21 cellular contexts compared by ENCODE assay signal in the genomic region with DNA sequence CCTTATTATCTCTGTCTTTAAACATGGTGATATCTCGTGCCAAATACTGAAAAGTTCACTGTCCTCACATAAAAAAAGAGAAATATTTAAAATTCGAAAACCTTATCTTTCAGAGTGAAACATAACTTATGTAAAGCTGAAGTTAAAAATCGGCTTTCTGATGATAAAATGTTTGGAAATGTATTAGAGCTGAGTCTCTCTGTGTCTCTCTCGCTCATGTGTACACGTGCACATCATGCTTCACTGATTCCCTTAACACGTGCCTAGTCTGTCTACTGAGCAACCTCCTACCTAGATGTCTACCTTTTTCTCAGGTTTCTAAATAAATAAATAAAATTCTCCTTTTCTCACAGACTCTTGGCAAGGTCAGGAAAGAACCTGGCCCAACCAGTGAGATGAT. TPM values are rescaled to one million over a fixed set of nuclear protein-coding genes. Genes with fewer than 3 reads are reported as not detected.
DNase-seq lines count a peak whose midpoint lies in the region; ATAC-seq, FAIRE-seq and TF ChIP-seq lines count a peak whose summit lies in the region.
"Had no signal": no experiment of that assay in that cellular context is flagged by ENCODE, and none has a peak within 500 bp of the region (broad histone marks: within the 10 kb centered on the region; RNA-seq: fewer than 3 reads in every experiment).

No MANE protein-coding gene starts in this region.

- CTCF ChIA-PET in K562 (lab: Yijun Ruan, JAX; ENCODE audit: low intra/inter-chr PET ratio) = no interaction called here
- CTCF ChIA-PET in HepG2 (lab: Yijun Ruan, JAX; ENCODE audit: low intra/inter-chr PET ratio, low total read pairs) = no interaction called here

- in situ Hi-C loops in K562 (cut with MboI) = no loop called here
- in situ Hi-C loops in HepG2 (cut with HindIII; ENCODE audit: extremely low pct_ligation_motif_present, low pct_unique_long_range_greater_than_20kb) = no loop called here

- H3K9me1 ChIP-seq in K562 (ENCODE audit: control insufficient read depth, insufficient read depth, low read length) = no peaks in the 10 kb centered on the region

- H3K36me3 Mint-ChIP-seq in GM23338 (ENCODE audit: low read depth) = no peaks in the 10 kb centered on the region
- H3K36me3 Mint-ChIP-seq: CD4-positive, CD25-positive, alpha-beta regulatory T cell; CD8-positive, alpha-beta T cell had no signal

- intact Hi-C loops in K562 (cut with micrococcal nuclease) (no loop called here), HepG2 (cut with micrococcal nuclease; ENCODE audit: unreplicated experiment) (no loop called here)

- TF ChIP-seq POLR2A in K562 (conservative IDR thresholded peaks at IDR 0.05) = no peak
- no peak for TF ChIP-seq POLR2A in HepG2 (IDR thresholded peaks at IDR 0.05; ENCODE audit: insufficient read depth in 1 of 2, low read depth in 2 of 2, low read length in 2 of 2)

- peak overlapping the region; percentile 66; the same call in 1 of the 2 replicates for H2AFZ ChIP-seq in GM23338
- no peak overlapping the region for H2AFZ ChIP-seq in K562 (ENCODE audit: low read depth, low read length)
- H2AFZ ChIP-seq in HepG2 (ENCODE audit: low read length) = no peak overlapping the region
- H2AFZ ChIP-seq: GM23248 had no signal

- H3K9me2 ChIP-seq in GM23338 (ENCODE audit: insufficient read depth) = no peaks in the 10 kb centered on the region; the same call in 1 of the 2 replicates

- POLR2A ChIA-PET in K562 (lab: Yijun Ruan, JAX) (no interaction called here), HepG2 (lab: Yijun Ruan, JAX) (no interaction called here)

- H3K9me3 ChIP-seq in K562 (replicated peaks; ENCODE audit: control insufficient read depth, insufficient read depth, low read depth, low read length) = no peaks in the 10 kb centered on the region
- H3K9me3 ChIP-seq in HepG2 (ENCODE audit: low read length) = no peaks in the 10 kb centered on the region
- H3K9me3 ChIP-seq: BLaER1, Caco-2 had no signal

- H3K9ac ChIP-seq in K562 (ENCODE audit: insufficient read depth in 1 of 2, low read depth in 2 of 2, low read length in 2 of 2) = no peak overlapping the region
- no peak overlapping the region for H3K9ac ChIP-seq in HepG2 (ENCODE audit: insufficient read depth, low read depth, low read length)
- H3K9ac ChIP-seq: BLaER1, GM23248 had no signal

- FAIRE-seq in K562 (lab: Jason Lieb, UNC) (no peak), HepG2 (lab: Jason Lieb, UNC) (no peak)
- FAIRE-seq: A204.1, G401.6, GM12892, GM19239 had no signal

- TF ChIP-seq RAD21 in K562 (CRISPR knock-in tag; conservative IDR thresholded peaks at IDR 0.05 in 1 of 2, IDR thresholded peaks at IDR 0.05 in 1 of 2) (no peak), HepG2 (CRISPR knock-in tag; IDR thresholded peaks at IDR 0.05) (no peak)

- no peaks in the 10 kb centered on the region for H3K4me1 Mint-ChIP-seq in GM23338
- H3K4me1 Mint-ChIP-seq: B cell; CD4-positive, CD25-positive, alpha-beta regulatory T cell; H9 had no signal

- no peaks in the 10 kb centered on the region for H3F3A ChIP-seq in GM23338 (replicated peaks; ENCODE audit: low read depth)

- BruUV-seq in K562 (replicated peaks; lab: Mats Ljungman, UMichigan) (no TSS peak), HepG2 (replicated peaks; lab: Mats Ljungman, UMichigan) (no TSS peak)

- no peak for TF ChIP-seq EP300 in K562 (IDR thresholded peaks at IDR 0.05; ENCODE audit: low read length)
- TF ChIP-seq EP300 in HepG2 (IDR thresholded peaks at IDR 0.05; ENCODE audit: low read depth in 2 of 2, low read length in 2 of 2) = no peak
- TF ChIP-seq EP300 in HepG2 (CRISPR knock-in tag; IDR thresholded peaks at IDR 0.05; ENCODE audit: borderline replicate concordance) = no peak

- H3K27ac ChIP-seq in GM23338 (ENCODE audit: low read depth) = no peak overlapping the region
- H3K27ac ChIP-seq in K562 (ENCODE audit: extremely low read depth, low read depth, low read length) = no peak overlapping the region
- no peak overlapping the region for H3K27ac ChIP-seq in HepG2 (ENCODE audit: extremely low read length, insufficient read depth, low read length)
- H3K27ac ChIP-seq: BLaER1, GM23248 had no signal

- H3K4me3 ChIP-seq in GM23338 (no peak overlapping the region), K562 (no peak overlapping the region), HepG2 (replicated peaks in 1 of 3; ENCODE audit: insufficient read depth in 1 of 3, low read depth in 2 of 3, low read length in 3 of 3) (no peak overlapping the region)
- H3K4me3 ChIP-seq: BLaER1, GM23248 had no signal

- H3K36me3 ChIP-seq in GM23338 (ENCODE audit: insufficient read depth) (no peaks in the 10 kb centered on the region), K562 (ENCODE audit: control insufficient read depth, insufficient read depth, low read length) (no peaks in the 10 kb centered on the region), HepG2 (replicated peaks in 1 of 2; ENCODE audit: control insufficient read depth in 1 of 2, insufficient read depth in 2 of 2, low read length in 2 of 2) (no peaks in the 10 kb centered on the region)
- H3K36me3 ChIP-seq: BLaER1 had no signal

- H4K20me1 ChIP-seq in GM23338 (replicated peaks; ENCODE audit: insufficient read depth) = no peaks in the 10 kb centered on the region
- no peaks in the 10 kb centered on the region for H4K20me1 ChIP-seq in K562 (replicated peaks; ENCODE audit: control insufficient read depth, insufficient read depth, low read length)
- H4K20me1 ChIP-seq in HepG2 (ENCODE audit: insufficient read depth, low read length) = no peaks in the 10 kb centered on the region
- H4K20me1 ChIP-seq: BLaER1 had no signal

- WGBS in K562 (ENCODE audit: insufficient coverage, low coverage, missing lambda C conversion rate) = 4% methylated on average over 6 of the region's 6 CpGs
- 45% methylated on average over 6 of the region's 6 CpGs for WGBS in HepG2 (ENCODE audit: low lambda C conversion rate)

- ATAC-seq in GM23338 (no peak), K562 (0 out of 3 replicates have a peak, but pooled peaks have one; percentile 19), HepG2 (no peak), HG03159 (IDR thresholded peaks at IDR 0.05; ENCODE audit: unreplicated experiment) (no peak), GM18868 (IDR thresholded peaks at IDR 0.05; ENCODE audit: unreplicated experiment) (no peak)
- ATAC-seq: CD8-positive, alpha-beta T cell; HCT116 had no signal

- no peaks in the 10 kb centered on the region for H3K27me3 ChIP-seq in GM23338 (ENCODE audit: insufficient read depth)
- H3K27me3 ChIP-seq in K562 (ENCODE audit: control insufficient read depth in 2 of 2, insufficient read depth in 2 of 2, low read length in 2 of 2) = peaks cover 12 to 27% of the 10 kb centered on the region in 2 experiments; a peak in 4 of 5 replicates
- H3K27me3 ChIP-seq in HepG2 (ENCODE audit: control insufficient read depth in 1 of 2, insufficient read depth in 2 of 2, low read length in 2 of 2) = no peaks in the 10 kb centered on the region
- H3K27me3 ChIP-seq: BLaER1 had no signal

- H3K27ac Mint-ChIP-seq in GM23338 = no peak overlapping the region
- H3K27ac Mint-ChIP-seq: B cell; CD4-positive, CD25-positive, alpha-beta regulatory T cell; CD8-positive, alpha-beta T cell; H9 had no signal

- H3K4me2 ChIP-seq in GM23338 = no peak overlapping the region
- no peak overlapping the region for H3K4me2 ChIP-seq in K562 (ENCODE audit: insufficient read depth, low read length)
- no peak overlapping the region for H3K4me2 ChIP-seq in HepG2 (ENCODE audit: low read depth, low read length)
- H3K4me2 ChIP-seq: BLaER1 had no signal

- H3K4me1 ChIP-seq in GM23338 (ENCODE audit: insufficient read depth) (no peaks in the 10 kb centered on the region), K562 (replicated peaks in 1 of 2; ENCODE audit: control insufficient read depth in 2 of 2, insufficient read depth in 2 of 2, low read length in 2 of 2) (no peaks in the 10 kb centered on the region), HepG2 (ENCODE audit: insufficient read depth, low read length) (no peaks in the 10 kb centered on the region)
- H3K4me1 ChIP-seq: BLaER1, Caco-2 had no signal

- H3K79me2 ChIP-seq in GM23338 (replicated peaks; ENCODE audit: insufficient read depth) = no peaks in the 10 kb centered on the region
- no peaks in the 10 kb centered on the region for H3K79me2 ChIP-seq in K562 (ENCODE audit: control insufficient read depth, insufficient read depth, low read length)
- H3K79me2 ChIP-seq in HepG2 (ENCODE audit: insufficient read depth, low read length) = no peaks in the 10 kb centered on the region

- H3K9me3 Mint-ChIP-seq in GM23338 = no peaks in the 10 kb centered on the region
- H3K9me3 Mint-ChIP-seq: CD8-positive, alpha-beta T cell; H9 had no signal

- no peak overlapping the region for H3K4me3 Mint-ChIP-seq in GM23338
- H3K4me3 Mint-ChIP-seq: B cell; CD4-positive, CD25-positive, alpha-beta regulatory T cell; CD8-positive, alpha-beta T cell; H9 had no signal

- DNase-seq in GM23338 (ENCODE audit: low spot score) (no peak), K562 (ENCODE audit: extremely low read depth in 1 of 4, low spot score in 3 of 4) (no peak), HepG2 (ENCODE audit: low spot score) (no peak), renal cortical epithelial cell (ENCODE audit: low read depth) (peak; percentile 22), NCI-H69 (lab: John Stamatoyannopoulos, UW) (no peak)
- DNase-seq: Caco-2; CD4-positive, CD25-positive, alpha-beta regulatory T cell; CD8-positive, alpha-beta T cell; DMS153; DND-41; GM23248; H9 had no signal

- peaks cover 3% of the 10 kb centered on the region for H3K27me3 Mint-ChIP-seq in GM23338 (ENCODE audit: insufficient read depth, low read depth, poor library complexity)

- TF ChIP-seq CTCF in GM23338 (conservative IDR thresholded peaks at IDR 0.05; ENCODE audit: low read depth in 2 of 2) (no peak), K562 (IDR thresholded peaks at IDR 0.05 in 2 of 3, conservative IDR thresholded peaks at IDR 0.05 in 1 of 3; ENCODE audit: insufficient read depth in 2 of 3, low read depth in 1 of 3, low read length in 3 of 3) (no peak), HepG2 (CRISPR knock-in tag; IDR thresholded peaks at IDR 0.05) (no peak)

RNA-seq across cellular contexts. Expression of gene HHIPL2, which starts 17.1 kb away (rescaled TPM):
- total RNA-seq in GM23338 (2014; rRNA removed; shearing (Covaris generic)) = 0.52 TPM in 1 of 2 replicates, not detected in the other
- not detected in 2 replicates for polyA plus RNA-seq in GM23338 (2016; fragmentation: Nextera tagmentation; extraction: Ambion mirVana)
- 0.23 and 0.92 TPM in 2 replicates for total RNA-seq in K562 (2011; cell fraction: chromatin; rRNA removed; ENCODE audit: low replicate concordance)
- total RNA-seq in K562 (2011; cell fraction: nucleolus; rRNA removed) = 0.33 and 0.39 TPM in 2 replicates
- total RNA-seq in K562 (2011; cell fraction: nucleoplasm; rRNA removed) = not detected in 2 replicates
- total RNA-seq in K562 (2014; rRNA removed) = 0.05 and 0.16 TPM in 2 replicates
- total RNA-seq in K562 (2014; rRNA removed; fragmentation: Illumina TruSeq; extraction: Trizol) = 0.54 and 0.55 TPM in 2 replicates
- 0.11 and 0.33 TPM in 2 replicates for total RNA-seq in K562 (2015; rRNA removed; fragmentation: Illumina TruSeq; extraction: Trizol)
- total RNA-seq in K562 (2021) = 0.22 and 0.40 TPM in 2 replicates
- 0.15 and 0.18 TPM in 2 replicates for polyA plus RNA-seq in K562 (2011; rRNA removed)
- polyA plus RNA-seq in K562 (2011; cell fraction: cytosol; rRNA removed) = 0.03 and 0.04 TPM in 2 replicates
- polyA plus RNA-seq in K562 (2011; cell fraction: nucleus; rRNA removed) = 0.68 and 1.4 TPM in 2 replicates
- 0.35 and 1.0 TPM in 2 replicates for polyA plus RNA-seq in K562 (2012)
- 0.15 and 0.83 TPM in 2 replicates for polyA plus RNA-seq in K562 (2014; fragmentation: Illumina TruSeq; extraction: Trizol)
- polyA plus RNA-seq in K562 (2014; fragmentation: Nextera tagmentation; extraction: Ambion mirVana) = under 1 TPM in 1 of 2 experiments, not detected in 1; 0.18 TPM
- polyA plus RNA-seq in K562 (2014; rRNA removed) = 0.60 and 1.1 TPM in 2 replicates
- not detected in 2 replicates for polyA minus RNA-seq in K562 (2011; rRNA and poly(A)+ RNA removed)
- not detected in 2 replicates for polyA minus RNA-seq in K562 (2011; cell fraction: cytosol; rRNA and poly(A)+ RNA removed)
- not detected in 2 replicates for polyA minus RNA-seq in K562 (2011; cell fraction: nucleus; rRNA and poly(A)+ RNA removed)
- total RNA-seq in HepG2 (2016; rRNA removed; fragmentation: Illumina TruSeq; extraction: Trizol) = 0.07 and 0.53 TPM in 2 replicates
- total RNA-seq in HepG2 (2016; cell fraction: cytosol; rRNA removed; fragmentation: Illumina TruSeq; extraction: Trizol; ENCODE audit: low read depth) = not detected in 2 replicates
- 0.30 TPM in 2 replicates for total RNA-seq in HepG2 (2016; cell fraction: insoluble cytoplasmic fraction; rRNA removed; fragmentation: Illumina TruSeq; extraction: Trizol)
- total RNA-seq in HepG2 (2016; cell fraction: membrane; rRNA removed; fragmentation: Illumina TruSeq; extraction: Trizol) = 0.09 and 0.41 TPM in 2 replicates
- total RNA-seq in HepG2 (2016; cell fraction: nucleus; rRNA removed; fragmentation: Illumina TruSeq; extraction: Trizol) = 0.50 and 2.3 TPM in 2 replicates
- polyA plus RNA-seq in HepG2 (2011; rRNA removed) = 0.46 and 1.3 TPM in 2 replicates
- polyA plus RNA-seq in HepG2 (2011; cell fraction: cytosol; rRNA removed) = 0.13 and 0.37 TPM in 2 replicates
- 2.3 TPM in 2 replicates for polyA plus RNA-seq in HepG2 (2011; cell fraction: nucleus; rRNA removed)
- polyA plus RNA-seq in HepG2 (2012) = 1.3 and 1.8 TPM in 2 replicates
- polyA plus RNA-seq in HepG2 (2016; cell fraction: cytosol; fragmentation: Illumina TruSeq; extraction: Trizol; ENCODE audit: low read depth) = not detected in 2 replicates
- polyA plus RNA-seq in HepG2 (2016; cell fraction: insoluble cytoplasmic fraction; fragmentation: Illumina TruSeq; extraction: Trizol; ENCODE audit: low read depth) = 0.14 and 0.30 TPM in 2 replicates
- polyA plus RNA-seq in HepG2 (2016; cell fraction: membrane; fragmentation: Illumina TruSeq; extraction: Trizol; ENCODE audit: low read depth) = 0.17 TPM in 1 of 2 replicates, not detected in the other
- 1.8 and 2.9 TPM in 2 replicates for polyA plus RNA-seq in HepG2 (2016; cell fraction: nucleus; fragmentation: Illumina TruSeq; extraction: Trizol; ENCODE audit: insufficient read depth, low read depth)
- 0.06 and 0.23 TPM in 2 replicates for polyA minus RNA-seq in HepG2 (2011; rRNA and poly(A)+ RNA removed; ENCODE audit: low replicate concordance)
- polyA minus RNA-seq in HepG2 (2011; cell fraction: cytosol; rRNA and poly(A)+ RNA removed) = not detected in 2 replicates
- polyA minus RNA-seq in HepG2 (2011; cell fraction: nucleus; rRNA and poly(A)+ RNA removed) = 0.12 and 0.64 TPM in 2 replicates
- total RNA-seq in renal cortical epithelial cell = 1.2 TPM in 1 of 2 replicates, not detected in the other
- total RNA-seq: CD4-positive, CD25-positive, alpha-beta regulatory T cell had no signal
- polyA plus RNA-seq: CD4-positive, CD25-positive, alpha-beta regulatory T cell had no signal

RNA-seq across cellular contexts. Expression of gene TAF1A, which starts 58.9 kb away (rescaled TPM):
- 13.3 and 16.3 TPM in 2 replicates for total RNA-seq in GM23338 (2014; rRNA removed; shearing (Covaris generic))
- polyA plus RNA-seq in GM23338 (2016; fragmentation: Nextera tagmentation; extraction: Ambion mirVana) = 5.5 and 5.7 TPM in 2 replicates
- 18.1 and 45.1 TPM in 2 replicates for total RNA-seq in K562 (2011; cell fraction: chromatin; rRNA removed; ENCODE audit: low replicate concordance)
- total RNA-seq in K562 (2011; cell fraction: nucleolus; rRNA removed) = 5.3 and 6.3 TPM in 2 replicates
- 16.3 and 24.0 TPM in 2 replicates for total RNA-seq in K562 (2011; cell fraction: nucleoplasm; rRNA removed)
- total RNA-seq in K562 (2014; rRNA removed) = 16.9 and 23.3 TPM in 2 replicates
- 32.6 and 33.0 TPM in 2 replicates for total RNA-seq in K562 (2014; rRNA removed; fragmentation: Illumina TruSeq; extraction: Trizol)
- 27.3 and 30.8 TPM in 2 replicates for total RNA-seq in K562 (2015; rRNA removed; fragmentation: Illumina TruSeq; extraction: Trizol)
- 22.2 and 23.4 TPM in 2 replicates for total RNA-seq in K562 (2021)
- 14.6 and 17.8 TPM in 2 replicates for polyA plus RNA-seq in K562 (2011; rRNA removed)
- 2.8 and 6.9 TPM in 2 replicates for polyA plus RNA-seq in K562 (2011; cell fraction: cytosol; rRNA removed)
- 15.1 and 19.4 TPM in 2 replicates for polyA plus RNA-seq in K562 (2011; cell fraction: nucleus; rRNA removed)
- 8.4 and 17.0 TPM in 2 replicates for polyA plus RNA-seq in K562 (2012)
- polyA plus RNA-seq in K562 (2014; fragmentation: Illumina TruSeq; extraction: Trizol) = 20.2 and 25.3 TPM in 2 replicates
- polyA plus RNA-seq in K562 (2014; fragmentation: Nextera tagmentation; extraction: Ambion mirVana) = 10 to 100 TPM; 33.6 to 36.8 TPM
- polyA plus RNA-seq in K562 (2014; rRNA removed) = 19.3 and 20.0 TPM in 2 replicates
- polyA minus RNA-seq in K562 (2011; rRNA and poly(A)+ RNA removed) = 18.5 and 20.2 TPM in 2 replicates
- 6.5 and 13.6 TPM in 2 replicates for polyA minus RNA-seq in K562 (2011; cell fraction: cytosol; rRNA and poly(A)+ RNA removed)
- 17.0 and 25.1 TPM in 2 replicates for polyA minus RNA-seq in K562 (2011; cell fraction: nucleus; rRNA and poly(A)+ RNA removed)
- 10.7 and 15.9 TPM in 2 replicates for total RNA-seq in HepG2 (2016; rRNA removed; fragmentation: Illumina TruSeq; extraction: Trizol)
- 3.6 and 4.1 TPM in 2 replicates for total RNA-seq in HepG2 (2016; cell fraction: cytosol; rRNA removed; fragmentation: Illumina TruSeq; extraction: Trizol; ENCODE audit: low read depth)
- total RNA-seq in HepG2 (2016; cell fraction: insoluble cytoplasmic fraction; rRNA removed; fragmentation: Illumina TruSeq; extraction: Trizol) = 13.3 and 16.3 TPM in 2 replicates
- total RNA-seq in HepG2 (2016; cell fraction: membrane; rRNA removed; fragmentation: Illumina TruSeq; extraction: Trizol) = 3.8 TPM in 2 replicates
- total RNA-seq in HepG2 (2016; cell fraction: nucleus; rRNA removed; fragmentation: Illumina TruSeq; extraction: Trizol) = 12.9 and 14.5 TPM in 2 replicates
- 3.0 and 3.3 TPM in 2 replicates for polyA plus RNA-seq in HepG2 (2011; rRNA removed)
- 1.1 and 2.3 TPM in 2 replicates for polyA plus RNA-seq in HepG2 (2011; cell fraction: cytosol; rRNA removed)
- 8.5 and 9.7 TPM in 2 replicates for polyA plus RNA-seq in HepG2 (2011; cell fraction: nucleus; rRNA removed)
- polyA plus RNA-seq in HepG2 (2012) = 5.5 and 5.7 TPM in 2 replicates
- polyA plus RNA-seq in HepG2 (2016; cell fraction: cytosol; fragmentation: Illumina TruSeq; extraction: Trizol; ENCODE audit: low read depth) = 0.27 and 0.28 TPM in 2 replicates
- 10.8 and 11.2 TPM in 2 replicates for polyA plus RNA-seq in HepG2 (2016; cell fraction: insoluble cytoplasmic fraction; fragmentation: Illumina TruSeq; extraction: Trizol; ENCODE audit: low read depth)
- polyA plus RNA-seq in HepG2 (2016; cell fraction: membrane; fragmentation: Illumina TruSeq; extraction: Trizol; ENCODE audit: low read depth) = 0.96 and 1.3 TPM in 2 replicates
- 9.7 and 12.6 TPM in 2 replicates for polyA plus RNA-seq in HepG2 (2016; cell fraction: nucleus; fragmentation: Illumina TruSeq; extraction: Trizol; ENCODE audit: insufficient read depth, low read depth)
- 1.6 and 1.8 TPM in 2 replicates for polyA minus RNA-seq in HepG2 (2011; rRNA and poly(A)+ RNA removed; ENCODE audit: low replicate concordance)
- 1.3 and 2.9 TPM in 2 replicates for polyA minus RNA-seq in HepG2 (2011; cell fraction: cytosol; rRNA and poly(A)+ RNA removed)
- 22.5 and 27.8 TPM in 2 replicates for polyA minus RNA-seq in HepG2 (2011; cell fraction: nucleus; rRNA and poly(A)+ RNA removed)
- total RNA-seq in renal cortical epithelial cell = 10.6 and 11.0 TPM in 2 replicates
